24 cellular contexts compared by ENCODE assay signal in genomic region chr16:35725949-35726348, GRCh38.
"Had no signal": no experiment of that assay in that cellular context is flagged by ENCODE, and none has a peak within 500 bp of the region (broad histone marks: within the 10 kb centered on the region; RNA-seq: fewer than 3 reads in every experiment).

No MANE protein-coding gene starts in this region.

- ATAC-seq: lower lobe of right lung; naive thymus-derived CD8-positive, alpha-beta T cell; sciatic nerve; stimulated activated effector memory CD8-positive, alpha-beta T cell treated with anti-CD3 and anti-CD28 coated beads, Interleukin-12 subunit alpha, Interleukin-12 subunit beta, amount 100 ng/mL, for 72 hours; upper lobe of right lung had no signal

- H3K27ac Mint-ChIP-seq: nephron; progenitor cell of endocrine pancreas; stimulated activated effector memory CD8-positive, alpha-beta T cell treated with anti-CD3 and anti-CD28 coated beads, Interleukin-12 subunit alpha, Interleukin-12 subunit beta, amount 100 ng/mL, for 72 hours; stimulated activated naive CD8-positive, alpha-beta T cell treated with anti-CD3 and anti-CD28 coated beads, Interleukin-15, Interleukin-2, amounts not matched to agents 100 ng/mL and 50 ng/mL, for 24 hours had no signal

- H3K4me1 Mint-ChIP-seq: naive thymus-derived CD8-positive, alpha-beta T cell; nephron; neural crest cell; stimulated activated effector memory CD8-positive, alpha-beta T cell treated with anti-CD3 and anti-CD28 coated beads, Interleukin-12 subunit alpha, Interleukin-12 subunit beta, amount 100 ng/mL, for 72 hours had no signal

- H3K4me3 ChIP-seq: hepatocyte, lower lobe of right lung, skin epidermis, spleen, suprapubic skin, thoracic aorta, tibial artery, upper lobe of right lung, uterus had no signal

- H3K36me3 ChIP-seq: lower lobe of right lung, spleen, suprapubic skin, thoracic aorta, tibial artery, upper lobe of right lung, uterus had no signal

- H3K4me3 Mint-ChIP-seq: naive thymus-derived CD8-positive, alpha-beta T cell; nephron; neural crest cell; stimulated activated effector memory CD8-positive, alpha-beta T cell treated with anti-CD3 and anti-CD28 coated beads, Interleukin-12 subunit alpha, Interleukin-12 subunit beta, amount 100 ng/mL, for 72 hours; stimulated activated naive CD8-positive, alpha-beta T cell treated with anti-CD3 and anti-CD28 coated beads, Interleukin-15, Interleukin-2, amounts not matched to agents 100 ng/mL and 50 ng/mL, for 24 hours had no signal

- H3K27me3 ChIP-seq: hepatocyte, spleen, suprapubic skin, tibial artery, upper lobe of right lung, uterus had no signal

- DNase-seq: lower lobe of right lung; mammary epithelial cell; mesenchymal stem cell; naive thymus-derived CD8-positive, alpha-beta T cell; nucleus accumbens; right cardiac atrium; spleen; stimulated activated CD4-positive, alpha-beta T cell treated with anti-CD3 and anti-CD28 coated beads, Interleukin-4, amount 100 ng/mL, for 24 hours; stimulated activated naive CD4-positive, alpha-beta T cell; tibial artery; trophoblast cell; upper lobe of right lung; uterus had no signal

- H3K27me3 Mint-ChIP-seq: naive thymus-derived CD8-positive, alpha-beta T cell; progenitor cell of endocrine pancreas; stimulated activated naive CD8-positive, alpha-beta T cell treated with anti-CD3 and anti-CD28 coated beads, Interleukin-15, Interleukin-2, amounts not matched to agents 100 ng/mL and 50 ng/mL, for 24 hours had no signal

- H3K4me1 ChIP-seq: lower lobe of right lung, parathyroid adenoma, spleen, suprapubic skin, tibial artery, upper lobe of right lung, uterus had no signal

- H3K27ac ChIP-seq: hepatocyte, lower lobe of right lung, parathyroid adenoma, skin epidermis, spleen, suprapubic skin, thoracic aorta, tibial artery, upper lobe of right lung, uterus had no signal

- H3K36me3 Mint-ChIP-seq: stimulated activated effector memory CD8-positive, alpha-beta T cell treated with anti-CD3 and anti-CD28 coated beads, Interleukin-12 subunit alpha, Interleukin-12 subunit beta, amount 100 ng/mL, for 72 hours had no signal
